In the genomic region with DNA sequence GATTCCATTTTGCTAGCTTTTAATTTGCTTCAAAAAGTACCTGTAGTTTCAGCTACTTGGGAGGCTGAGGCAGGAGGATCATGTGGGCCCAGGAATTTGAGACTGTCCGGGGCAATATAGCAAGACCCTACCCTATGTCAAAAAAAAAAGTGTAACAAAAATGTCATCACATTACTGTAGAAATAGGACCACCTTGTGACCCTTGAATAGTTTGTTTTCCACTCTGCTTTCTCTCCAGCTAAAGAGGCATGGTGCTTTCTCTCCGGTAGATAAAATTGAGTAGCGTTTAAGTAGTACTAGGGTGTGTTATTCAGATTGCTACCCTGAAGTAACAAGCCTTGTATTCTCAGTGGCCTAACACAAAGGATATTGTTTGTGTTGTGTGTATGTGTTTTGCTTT, we compare ENCODE assay signal across 1 cellular context.
TF ChIP-seq lines count a peak whose summit lies in the region.

No MANE protein-coding gene starts in this region.

TF ChIP-seq in H1, 55 proteins besides CTCF, POLR2A, EP300 and RAD21:
- 0 out of 2 replicates have a peak, but pooled peaks have one; percentile 29 for TF ChIP-seq KDM1A (IDR thresholded peaks at IDR 0.05; ENCODE audit: borderline replicate concordance, low read length)
